15 cellular contexts compared by ENCODE assay signal in the genomic region with DNA sequence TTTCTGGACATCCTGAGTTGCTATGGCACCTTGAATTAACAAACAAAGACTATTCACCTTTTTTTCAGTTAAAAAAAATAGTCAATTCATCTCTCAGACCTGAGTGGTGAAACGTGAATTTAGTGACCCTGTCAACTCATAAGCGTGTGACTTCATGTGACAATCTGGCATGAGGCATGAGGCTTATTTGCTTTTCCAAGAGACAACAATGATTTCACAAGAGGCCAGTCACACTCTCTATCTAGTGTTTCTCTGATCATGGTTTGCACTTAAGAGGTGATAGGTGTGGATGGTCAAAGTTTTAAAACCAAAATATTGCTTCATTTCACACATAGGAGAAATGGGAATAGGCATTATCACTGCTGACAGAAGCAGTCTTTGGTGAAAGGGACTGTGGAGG.
"Had no signal": no experiment of that assay in that cellular context is flagged by ENCODE, and none has a peak within 500 bp of the region (broad histone marks: within the 10 kb centered on the region; RNA-seq: fewer than 3 reads in every experiment).

No MANE protein-coding gene starts in this region.

- H3K27ac ChIP-seq: prostate gland, sigmoid colon, WERI-Rb-1 had no signal

- H3K27me3 ChIP-seq: sigmoid colon had no signal

- H3K4me1 ChIP-seq: prostate gland, sigmoid colon had no signal

- H3K9me3 ChIP-seq: prostate gland, sigmoid colon had no signal

- H3K36me3 ChIP-seq: prostate gland, sigmoid colon, WERI-Rb-1 had no signal

- DNase-seq: activated CD4-positive, alpha-beta memory T cell treated with anti-CD3 and anti-CD28 coated beads, Interleukin-2, amount 10 ng/mL, durations not matched to agents 7 days and 5 days; activated CD4-positive, alpha-beta T cell treated with anti-CD3 and anti-CD28 coated beads for 36 hours; activated gamma-delta T cell; activated naive CD8-positive, alpha-beta T cell treated with anti-CD3 and anti-CD28 coated beads for 36 hours; activated T-cell treated with anti-CD3 and anti-CD28 coated beads, Interleukin-2, amount 50 U/mL, for 48 hours; endodermal cell; hypothalamus; nucleus accumbens; sigmoid colon; stimulated activated naive CD4-positive, alpha-beta T cell; substantia nigra; trophoblast cell; WERI-Rb-1 had no signal

- H3K4me3 ChIP-seq: prostate gland, sigmoid colon had no signal

- ATAC-seq: activated CD4-positive, alpha-beta T cell treated with anti-CD3 and anti-CD28 coated beads for 36 hours; natural killer cell treated with Interleukin-12 subunit alpha and Interleukin-12 subunit beta and Interleukin-15 and Interleukin-18, amount 100 ng/mL, for 72 hours had no signal
